In the genomic region with DNA sequence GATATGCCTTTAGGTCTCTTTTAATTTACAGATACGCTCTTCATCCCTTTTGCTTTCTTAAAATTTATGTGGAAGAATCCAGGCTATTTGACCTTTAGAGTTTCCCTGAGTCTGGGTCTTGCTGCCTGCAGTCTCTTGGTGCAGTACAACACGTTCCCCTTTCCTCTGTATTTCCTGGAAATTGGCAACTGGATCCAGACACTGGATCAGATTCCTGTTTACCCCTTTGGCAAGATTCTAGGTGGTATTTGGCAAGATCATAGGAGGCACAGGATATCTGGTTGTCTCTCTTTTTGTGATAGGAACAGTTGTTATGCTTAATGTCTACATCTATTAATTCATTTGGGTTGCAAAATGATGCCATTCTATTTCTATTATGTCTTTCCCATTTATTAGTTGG, we compare ENCODE assay signal across 29 cellular contexts.
"Had no signal": no experiment of that assay in that cellular context is flagged by ENCODE, and none has a peak within 500 bp of the region (broad histone marks: within the 10 kb centered on the region; RNA-seq: fewer than 3 reads in every experiment).

No MANE protein-coding gene starts in this region.

- H3K27ac ChIP-seq: colonic mucosa, coronary artery, dorsolateral prefrontal cortex, epithelial cell of prostate, esophagus muscularis mucosa, esophagus squamous epithelium, foreskin keratinocyte, gastrocnemius medialis, gastroesophageal sphincter, heart left ventricle, heart right ventricle had no signal

- H3K9me3 ChIP-seq: colonic mucosa, esophagus muscularis mucosa, esophagus squamous epithelium, gastrocnemius medialis, gastroesophageal sphincter, heart left ventricle, heart right ventricle had no signal

- DNase-seq: colonic mucosa; cortex of kidney; dermis blood vessel endothelial cell; dorsolateral prefrontal cortex; effector CD4-positive, alpha-beta T cell; effector CD8-positive, alpha-beta T cell; effector memory CD4-positive, alpha-beta T cell; effector memory CD8-positive, alpha-beta T cell; endodermal cell; erythroblast; esophagus squamous epithelium; foreskin fibroblast; foreskin keratinocyte; foreskin melanocyte; gastrocnemius medialis; glutamatergic neuron; head of caudate nucleus; heart left ventricle; heart right ventricle had no signal

- H3K36me3 ChIP-seq: colonic mucosa, esophagus muscularis mucosa, esophagus squamous epithelium, gastrocnemius medialis, gastroesophageal sphincter, heart left ventricle, heart right ventricle had no signal

- ATAC-seq: effector memory CD8-positive, alpha-beta T cell; esophagus mucosa; foreskin keratinocyte; gastrocnemius medialis; gastroesophageal sphincter; heart left ventricle; heart right ventricle had no signal

- H3K4me3 ChIP-seq: colonic mucosa, coronary artery, dorsolateral prefrontal cortex, esophagus muscularis mucosa, esophagus squamous epithelium, gastrocnemius medialis, gastroesophageal sphincter, heart left ventricle, heart right ventricle had no signal

- H3K9me3 Mint-ChIP-seq: effector memory CD8-positive, alpha-beta T cell; endodermal cell had no signal

- H3K4me1 ChIP-seq: colonic mucosa, esophagus squamous epithelium, gastroesophageal sphincter had no signal

- H3K4me3 Mint-ChIP-seq: dendritic cell treated with granulocyte-macrophage colony-stimulating factor and Interleukin-4, amounts not matched to agents 40 ng/mL and 50 ng/mL, for 4 days; effector memory CD8-positive, alpha-beta T cell; endodermal cell had no signal

- H3K27me3 ChIP-seq: colonic mucosa, dorsolateral prefrontal cortex, esophagus muscularis mucosa, esophagus squamous epithelium, foreskin keratinocyte, gastrocnemius medialis, gastroesophageal sphincter, heart left ventricle, heart right ventricle had no signal

- FAIRE-seq: colon, endometrium, endothelial cell of umbilical vein, frontal cortex had no signal

- H3K27ac Mint-ChIP-seq: dendritic cell treated with granulocyte-macrophage colony-stimulating factor and Interleukin-4, amounts not matched to agents 40 ng/mL and 50 ng/mL, for 4 days; effector memory CD8-positive, alpha-beta T cell; endodermal cell had no signal
